ENCODE assay signal across 9 cellular contexts in the genomic region with DNA sequence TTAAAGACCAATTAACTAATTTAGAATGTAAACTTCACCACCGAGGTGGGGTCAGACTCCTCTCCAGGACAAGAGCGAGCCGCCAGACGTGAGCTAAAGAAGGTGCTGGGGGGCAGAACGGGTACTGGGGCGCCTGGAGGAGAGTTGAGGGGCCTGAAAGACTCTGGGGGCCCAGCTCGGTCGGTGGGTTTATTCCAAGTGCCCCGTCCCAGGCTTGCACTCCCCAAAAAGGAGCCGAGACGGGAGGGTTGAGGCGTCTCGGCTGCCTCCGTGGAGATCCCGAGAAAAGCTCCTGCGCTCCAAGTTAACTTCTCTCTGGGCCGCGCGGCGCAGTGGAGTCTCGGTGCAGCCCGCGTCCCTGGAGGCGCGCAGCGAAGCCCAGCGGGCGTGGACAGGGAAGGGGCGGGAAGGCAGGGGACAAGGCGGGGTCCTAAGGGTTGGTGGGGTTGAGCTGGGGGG.
A peak's percentile ranks its signal among the peaks of the same experiment; 100 is the strongest.
DNase-seq lines count a peak whose midpoint lies in the region; ATAC-seq, FAIRE-seq and TF ChIP-seq lines count a peak whose summit lies in the region.
"Had no signal": no experiment of that assay in that cellular context is flagged by ENCODE, and none has a peak within 500 bp of the region (broad histone marks: within the 10 kb centered on the region; RNA-seq: fewer than 3 reads in every experiment).

No MANE protein-coding gene starts in this region.

- H3K4me2 ChIP-seq in A549 = peak overlapping the region; percentile 57

- TF ChIP-seq EP300 in A549 (IDR thresholded peaks at IDR 0.05) = no peak

- no peak overlapping the region for H3K27ac Mint-ChIP-seq in effector memory CD8-positive, alpha-beta T cell
- H3K27ac Mint-ChIP-seq in mesothelial cell of epicardium = peak overlapping the region; percentile 51

- H3K9me3 ChIP-seq in A549 = no peaks in the 10 kb centered on the region

- DNase-seq in A549 (ENCODE audit: low read depth in 1 of 2, low spot score in 1 of 2) = no peak
- peak; percentile 4 for DNase-seq in HuH-7.5 (ENCODE audit: low spot score)
- no peak for DNase-seq in effector memory CD8-positive, alpha-beta T cell
- DNase-seq in mesothelial cell of epicardium (ENCODE audit: low spot score in 2 of 2, unreplicated experiment in 2 of 2) = peak; percentile 27 to 61
- no peak for DNase-seq in GM20000 (ENCODE audit: low spot score)
- no peak for DNase-seq in NCI-H2227 (lab: John Stamatoyannopoulos, UW; ENCODE audit: unreplicated experiment)
- no peak for DNase-seq in stimulated activated CD4-positive, alpha-beta T cell treated with anti-CD3 and anti-CD28 coated beads, Interleukin-4, amount 100 ng/mL, for 1 hour

- 33% methylated on average over 23 of the region's 30 CpGs for WGBS in A549 (ENCODE audit: missing lambda C conversion rate)

- no peak for TF ChIP-seq RAD21 in A549 (conservative IDR thresholded peaks at IDR 0.05 in 1 of 2, IDR thresholded peaks at IDR 0.05 in 1 of 2)

- H3K4me1 Mint-ChIP-seq in effector memory CD8-positive, alpha-beta T cell (ENCODE audit: low read depth in 2 of 2) = peaks cover 7 to 10% of the 10 kb centered on the region in 2 donors
- peaks cover 25% of the 10 kb centered on the region for H3K4me1 Mint-ChIP-seq in mesothelial cell of epicardium

- ATAC-seq in A549 (peak; percentile 40 to 66; a peak in 5 of 6 replicates), HG02840 (IDR thresholded peaks at IDR 0.05; ENCODE audit: low FRiP score, unreplicated experiment) (no peak)
- ATAC-seq in effector memory CD8-positive, alpha-beta T cell (replicated peaks) = peak; percentile 54

- CTCF ChIA-PET in A549 (lab: Yijun Ruan, JAX) = no interaction called here

- peak overlapping the region; percentile 81 to 85 for H3K4me3 Mint-ChIP-seq in effector memory CD8-positive, alpha-beta T cell
- H3K4me3 Mint-ChIP-seq in mesothelial cell of epicardium = peak overlapping the region; percentile 78

- no peaks in the 10 kb centered on the region for H3K4me1 ChIP-seq in A549

- H3K27me3 Mint-ChIP-seq in effector memory CD8-positive, alpha-beta T cell = peaks cover 31 to 37% of the 10 kb centered on the region in 2 donors
- no peaks in the 10 kb centered on the region for H3K27me3 Mint-ChIP-seq in mesothelial cell of epicardium (ENCODE audit: low read depth)

- no peak for TF ChIP-seq POLR2A in A549 (IDR thresholded peaks at IDR 0.05; ENCODE audit: low read length)

- no peak for TF ChIP-seq CTCF in A549 (IDR thresholded peaks at IDR 0.05)
- TF ChIP-seq CTCF in mesothelial cell of epicardium (IDR thresholded peaks at IDR 0.05; ENCODE audit: unreplicated experiment) = no peak
- TF ChIP-seq CTCF in GM20000 (IDR thresholded peaks at IDR 0.05; ENCODE audit: extremely low read depth, missing control alignments) = no peak

- POLR2A ChIA-PET in A549 (lab: Yijun Ruan, JAX) = no interaction called here

- H3K9me3 Mint-ChIP-seq in effector memory CD8-positive, alpha-beta T cell = no peaks in the 10 kb centered on the region
- H3K9me3 Mint-ChIP-seq in mesothelial cell of epicardium = peaks cover 4% of the 10 kb centered on the region

- FAIRE-seq in A549 (lab: Jason Lieb, UNC) = no peak

- 0 out of 3 replicates have a peak overlapping the region, but pooled peaks have one; percentile 5 for H3K4me3 ChIP-seq in A549

- H3K36me3 Mint-ChIP-seq in effector memory CD8-positive, alpha-beta T cell (ENCODE audit: insufficient read depth) = peaks cover 2% of the 10 kb centered on the region
- H3K36me3 Mint-ChIP-seq in mesothelial cell of epicardium = no peaks in the 10 kb centered on the region

- H3K27ac ChIP-seq in A549 = no peak overlapping the region
- H3K27ac ChIP-seq: epithelial cell of prostate had no signal

TF ChIP-seq in A549, 52 proteins besides CTCF, POLR2A, EP300 and RAD21:
- no peak for TF ChIP-seq HOXB13 (CRISPR knock-in tag; IDR thresholded peaks at IDR 0.05; ENCODE audit: low read depth)
- TF ChIP-seq ZFP36 (IDR thresholded peaks at IDR 0.05; ENCODE audit: borderline replicate concordance, partially characterized antibody) = no peak
- TF ChIP-seq, protein P1, sequence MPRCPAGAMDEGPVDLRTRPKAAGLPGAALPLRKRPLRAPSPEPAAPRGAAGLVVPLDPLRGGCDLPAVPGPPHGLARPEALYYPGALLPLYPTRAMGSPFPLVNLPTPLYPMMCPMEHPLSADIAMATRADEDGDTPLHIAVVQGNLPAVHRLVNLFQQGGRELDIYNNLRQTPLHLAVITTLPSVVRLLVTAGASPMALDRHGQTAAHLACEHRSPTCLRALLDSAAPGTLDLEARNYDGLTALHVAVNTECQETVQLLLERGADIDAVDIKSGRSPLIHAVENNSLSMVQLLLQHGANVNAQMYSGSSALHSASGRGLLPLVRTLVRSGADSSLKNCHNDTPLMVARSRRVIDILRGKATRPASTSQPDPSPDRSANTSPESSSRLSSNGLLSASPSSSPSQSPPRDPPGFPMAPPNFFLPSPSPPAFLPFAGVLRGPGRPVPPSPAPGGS (IDR thresholded peaks at IDR 0.05) = no peak
- TF ChIP-seq CBX2 (IDR thresholded peaks at IDR 0.05; ENCODE audit: borderline replicate concordance, low read depth) = no peak
- no peak for TF ChIP-seq NPAS2 (CRISPR knock-in tag; IDR thresholded peaks at IDR 0.05; ENCODE audit: borderline replicate concordance)

Comparison
In these comparisons a context has a peak if more than half of its experiments do, and no peak if none do; other contexts are left out.
1. DNase-seq: peak in HuH-7.5 (single experiment) and mesothelial cell of epicardium (2 of 2); none in A549 (0 of 2), effector memory CD8-positive, alpha-beta T cell (0 of 3), GM20000 (single experiment), NCI-H2227 (single experiment) and stimulated activated CD4-positive, alpha-beta T cell treated with anti-CD3 and anti-CD28 coated beads, Interleukin-4, amount 100 ng/mL, for 1 hour (single experiment).